ENCODE assay signal across 8 cellular contexts in the genomic region with DNA sequence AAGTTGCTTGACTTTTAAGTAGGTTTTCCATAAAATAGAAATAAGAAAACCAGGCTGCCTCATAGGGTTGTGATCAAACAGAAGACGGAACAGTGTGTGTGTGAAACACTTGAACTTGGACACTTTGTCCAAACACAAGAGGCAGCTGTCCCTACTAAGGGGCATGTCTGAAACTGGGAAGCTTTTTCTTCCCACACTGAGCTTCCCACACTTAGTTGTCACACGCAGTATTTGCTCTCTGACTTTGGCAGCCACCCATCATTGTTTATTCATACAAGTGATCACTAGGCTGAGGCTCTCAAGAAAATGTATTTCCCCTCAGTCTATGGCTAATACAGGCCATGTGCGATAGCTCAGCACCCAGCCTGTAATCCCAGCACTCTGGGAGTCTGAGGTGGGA. TPM values are rescaled to one million over a fixed set of nuclear protein-coding genes. Genes with fewer than 3 reads are reported as not detected.
DNase-seq lines count a peak whose midpoint lies in the region; ATAC-seq, FAIRE-seq and TF ChIP-seq lines count a peak whose summit lies in the region.

No MANE protein-coding gene starts in this region.

- peaks cover 0 to 4% of the 10 kb centered on the region in 2 donors for H3K36me3 ChIP-seq in kidney (ENCODE audit: control insufficient read depth in 1 of 2, insufficient read depth in 2 of 2, low read length in 2 of 2)
- peaks cover 3% of the 10 kb centered on the region for H3K36me3 ChIP-seq in smooth muscle cell (ENCODE audit: low read depth)
- peaks cover 29% of the 10 kb centered on the region for H3K36me3 ChIP-seq in MG63

- H3K9ac ChIP-seq in kidney (ENCODE audit: low read length in 2 of 2) (peak overlapping the region in 1 of 2 donors; percentile 51), smooth muscle cell (ENCODE audit: low read depth) (peak overlapping the region; percentile 65)

- H3K4me3 Mint-ChIP-seq in activated T-helper 17 cell treated with anti-CD3 and anti-CD28 coated beads, Interleukin-2, amount 50 U/mL, for 72 hours, result no peak overlapping the region

- H2AFZ ChIP-seq in smooth muscle cell (ENCODE audit: low read depth), result no peak overlapping the region

- intact Hi-C loops in kidney (cut with DNase I), result no loop called here

- no peak overlapping the region for H3K27ac Mint-ChIP-seq in activated T-helper 17 cell treated with anti-CD3 and anti-CD28 coated beads, Interleukin-2, amount 50 U/mL, for 72 hours

- ATAC-seq in activated T-helper 17 cell treated with anti-CD3 and anti-CD28 coated beads, Interleukin-2, amount 50 U/mL, for 72 hours (replicated peaks), result no peak

- peaks cover 14% of the 10 kb centered on the region for H3K27me3 Mint-ChIP-seq in activated T-helper 17 cell treated with anti-CD3 and anti-CD28 coated beads, Interleukin-2, amount 50 U/mL, for 72 hours

- peaks cover 4% of the 10 kb centered on the region for H3K4me1 Mint-ChIP-seq in activated T-helper 17 cell treated with anti-CD3 and anti-CD28 coated beads, Interleukin-2, amount 50 U/mL, for 72 hours

- peak overlapping the region; percentile 81 for H3K4me2 ChIP-seq in smooth muscle cell

- peaks cover 6% of the 10 kb centered on the region for H3K36me3 Mint-ChIP-seq in activated T-helper 17 cell treated with anti-CD3 and anti-CD28 coated beads, Interleukin-2, amount 50 U/mL, for 72 hours (ENCODE audit: low read depth)

- peaks cover 9% of the 10 kb centered on the region for H3F3A ChIP-seq in smooth muscle cell (ENCODE audit: low read depth)

- TF ChIP-seq CTCF in kidney (IDR thresholded peaks at IDR 0.05; ENCODE audit: borderline replicate concordance, extremely low read depth, insufficient read depth), result no peak
- no peak for TF ChIP-seq CTCF in smooth muscle cell (IDR thresholded peaks at IDR 0.05; ENCODE audit: borderline replicate concordance, insufficient read depth, poor library complexity, severe bottlenecking)

- no peaks in the 10 kb centered on the region for H3K27me3 ChIP-seq in smooth muscle cell (ENCODE audit: low read depth)
- H3K27me3 ChIP-seq in MG63, result no peaks in the 10 kb centered on the region

- H4K20me1 ChIP-seq in smooth muscle cell (ENCODE audit: low read depth), result no peaks in the 10 kb centered on the region

- DNase-seq in HT-29 (ENCODE audit: low spot score) (peak; percentile 73), astrocyte of the hippocampus (ENCODE audit: low read depth, low spot score) (peak; percentile 76), kidney (no peak), smooth muscle cell (lab: John Stamatoyannopoulos, UW; ENCODE audit: unreplicated experiment) (no peak), HuH-7.5 (ENCODE audit: low spot score) (no peak), MG63 (no peak)
- DNase-seq in activated CD8-positive, alpha-beta memory T cell treated with anti-CD3 and anti-CD28 coated beads for 24 hours, result no peak

- no peak for FAIRE-seq in kidney (lab: Jason Lieb, UNC)

- peak overlapping the region; percentile 82 to 83 for H3K27ac ChIP-seq in kidney (ENCODE audit: low read depth in 2 of 2, low read length in 2 of 2)
- H3K27ac ChIP-seq in smooth muscle cell (ENCODE audit: low read depth), result peak overlapping the region; percentile 85

- H3K4me3 ChIP-seq in kidney (ENCODE audit: low read length in 2 of 2) (peak overlapping the region; percentile 49 to 58), smooth muscle cell (peak overlapping the region; percentile 44), MG63 (no peak overlapping the region)

- no peaks in the 10 kb centered on the region for H3K79me2 ChIP-seq in smooth muscle cell (ENCODE audit: low read depth)

- H3K9me3 ChIP-seq in kidney (ENCODE audit: control insufficient read depth in 1 of 2, low read length in 2 of 2) (no peaks in the 10 kb centered on the region), smooth muscle cell (replicated peaks; ENCODE audit: low read depth) (no peaks in the 10 kb centered on the region), MG63 (no peaks in the 10 kb centered on the region)

- H3K9me3 Mint-ChIP-seq in activated T-helper 17 cell treated with anti-CD3 and anti-CD28 coated beads, Interleukin-2, amount 50 U/mL, for 72 hours, result no peaks in the 10 kb centered on the region

- 43% methylated on average over 3 of the region's 3 CpGs for WGBS in smooth muscle cell (ENCODE audit: low lambda C conversion rate)

- peaks cover 30 to 51% of the 10 kb centered on the region in 2 donors for H3K4me1 ChIP-seq in kidney (ENCODE audit: control insufficient read depth in 1 of 2, insufficient read depth in 1 of 2, low read depth in 1 of 2, low read length in 2 of 2)
- H3K4me1 ChIP-seq in smooth muscle cell (ENCODE audit: low read depth), result peaks cover 20% of the 10 kb centered on the region

RNA-seq across cellular contexts. Expression of gene C11orf91, which starts 1.2 kb away (rescaled TPM):
- 0.31 TPM in 1 of 2 replicates, not detected in the other for total RNA-seq in HT-29 (2014; rRNA removed; shearing (Covaris generic))
- total RNA-seq in kidney (not detected), smooth muscle cell (not detected in 2 replicates)
- polyA plus RNA-seq in kidney (ENCODE audit: insufficient read depth, low read depth, low replicate concordance) (not detected), smooth muscle cell (0.57 and 0.91 TPM in 2 replicates)
- not detected in 2 replicates for total RNA-seq in MG63 (2014; rRNA removed; shearing (Covaris generic); ENCODE audit: low replicate concordance)
- not detected for total RNA-seq in activated T-helper 17 cell treated with anti-CD3 and anti-CD28 coated beads, Interleukin-2, amount 50 U/mL, for 72 hours

RNA-seq across cellular contexts. Expression of gene CD59, which starts 34.4 kb away (rescaled TPM):
- total RNA-seq in HT-29 (2014; rRNA removed; shearing (Covaris generic)), result 90.3 and 115 TPM in 2 replicates
- total RNA-seq in kidney (1,010 TPM), smooth muscle cell (504 and 563 TPM in 2 replicates)
- polyA plus RNA-seq in kidney (ENCODE audit: insufficient read depth, low read depth, low replicate concordance) (559 TPM), smooth muscle cell (291 and 418 TPM in 2 replicates)
- total RNA-seq in MG63 (2014; rRNA removed; shearing (Covaris generic); ENCODE audit: low replicate concordance), result 360 and 394 TPM in 2 replicates
- 100 to 1,000 TPM in 1 of 2 donors, 10 to 100 TPM in 1; 78.1 to 147 TPM for total RNA-seq in activated T-helper 17 cell treated with anti-CD3 and anti-CD28 coated beads, Interleukin-2, amount 50 U/mL, for 72 hours

Comparison
In these comparisons a context has a peak if more than half of its experiments do, and no peak if none do; other contexts are left out.
1. DNase-seq: peak in HT-29 (single experiment) and astrocyte of the hippocampus (single experiment); none in kidney (single experiment), smooth muscle cell (single experiment), HuH-7.5 (single experiment), activated CD8-positive, alpha-beta memory T cell treated with anti-CD3 and anti-CD28 coated beads for 24 hours (single experiment) and MG63 (single experiment).